Comparison of ENCODE assay signal across 8 cellular contexts in the genomic region with DNA sequence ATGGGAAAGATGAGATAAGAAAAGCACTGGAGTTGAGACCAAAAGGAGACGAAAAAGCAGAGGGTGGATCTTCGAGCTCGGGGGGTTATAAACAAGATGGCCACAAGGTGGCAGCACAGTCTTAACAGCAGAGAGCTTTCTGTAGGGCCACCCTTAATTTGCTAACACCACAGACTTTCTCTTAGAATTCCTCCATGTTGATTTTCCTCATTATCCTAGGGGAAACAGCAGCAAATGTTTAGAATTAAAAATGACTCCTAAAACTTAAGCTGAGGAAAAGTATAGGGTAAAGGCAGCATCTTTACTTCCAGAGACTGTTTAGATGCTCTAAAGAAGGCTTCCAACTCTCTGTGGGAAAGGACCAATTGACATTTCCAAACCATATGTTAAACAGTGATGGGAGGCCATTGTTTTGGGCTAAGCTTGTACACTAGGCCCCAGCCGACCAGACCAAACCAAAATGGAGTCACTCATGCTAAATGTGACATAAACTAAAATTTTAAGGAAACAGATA. TPM values are rescaled to one million over a fixed set of nuclear protein-coding genes. Genes with fewer than 3 reads are reported as not detected.
DNase-seq lines count a peak whose midpoint lies in the region; ATAC-seq and TF ChIP-seq lines count a peak whose summit lies in the region.

No MANE protein-coding gene starts in this region.

- no peak overlapping the region for H4K8ac ChIP-seq in mesendoderm (ENCODE audit: low read depth, low read length)

- H3K4me1 ChIP-seq in mesendoderm (ENCODE audit: control insufficient read depth, low read depth, low read length) = peaks cover 2% of the 10 kb centered on the region

- peak; percentile 93 for TF ChIP-seq CTCF in activated CD8-positive, alpha-beta T cell treated with anti-CD3 and anti-CD28 coated beads for 36 hours (IDR thresholded peaks at IDR 0.05)

- ATAC-seq in GM18505 (IDR thresholded peaks at IDR 0.05; ENCODE audit: unreplicated experiment) (peak; percentile 56), HG03571 (IDR thresholded peaks at IDR 0.05; ENCODE audit: unreplicated experiment) (peak; percentile 63)
- no peak for ATAC-seq in activated CD8-positive, alpha-beta T cell treated with anti-CD3 and anti-CD28 coated beads for 36 hours
- ATAC-seq in effector memory CD8-positive, alpha-beta T cell (replicated peaks) = peak; percentile 85

- no peaks in the 10 kb centered on the region for H3K36me3 ChIP-seq in mesendoderm (ENCODE audit: control insufficient read depth, insufficient read depth, low read length)

- H2BK5ac ChIP-seq in mesendoderm (ENCODE audit: low read length) = no peak overlapping the region

- no peak overlapping the region for H2AK5ac ChIP-seq in mesendoderm (ENCODE audit: low read length)

- no peak overlapping the region for H3K23ac ChIP-seq in mesendoderm (ENCODE audit: low read length)

- H4K5ac ChIP-seq in mesendoderm (ENCODE audit: low read length) = no peak overlapping the region

- no peak overlapping the region for H3K4ac ChIP-seq in mesendoderm (ENCODE audit: low read depth, low read length)

- H3K18ac ChIP-seq in mesendoderm (ENCODE audit: low read length) = no peak overlapping the region

- no CpG with 5 or more reads among the region's 4 CpGs for WGBS in mesendoderm (ENCODE audit: extremely low coverage, insufficient coverage, low lambda C conversion rate)

- H3K4me2 ChIP-seq in mesendoderm (ENCODE audit: low read length) = no peak overlapping the region

- H3K27me3 Mint-ChIP-seq in activated CD8-positive, alpha-beta T cell treated with anti-CD3 and anti-CD28 coated beads for 36 hours = no peaks in the 10 kb centered on the region
- peaks cover 3 to 11% of the 10 kb centered on the region in 2 donors for H3K27me3 Mint-ChIP-seq in effector memory CD8-positive, alpha-beta T cell

- no peaks in the 10 kb centered on the region for H3K79me1 ChIP-seq in mesendoderm (ENCODE audit: low read length)

- no peak overlapping the region for H2BK120ac ChIP-seq in mesendoderm (ENCODE audit: low read depth, low read length)

- no peak overlapping the region for H3K56ac ChIP-seq in mesendoderm (ENCODE audit: low read length)

- CTCF ChIA-PET in activated CD8-positive, alpha-beta T cell treated with anti-CD3 and anti-CD28 coated beads for 36 hours (lab: Charles Lee) = interaction anchor here (0.6 to 6.2 kb wide), 47 partner anchors 10 to 397 kb away, joined by 3 to 117 read pairs (median 4); partner anchors contain the start of genes ARPC5 and RGL1

- H3K27ac ChIP-seq in mesendoderm (ENCODE audit: low read depth, low read length) = no peak overlapping the region

- intact Hi-C loops in activated CD8-positive, alpha-beta T cell treated with anti-CD3 and anti-CD28 coated beads for 36 hours (cut with micrococcal nuclease) = loop anchor here (1.0 to 10.0 kb wide), 3 partner anchors 29 to 569 kb away; no protein-coding TSS in a partner anchor

- no peak for TF ChIP-seq POLR2A in GM18505 (IDR thresholded peaks at IDR 0.05; ENCODE audit: borderline replicate concordance, extremely low read depth, insufficient read depth, insufficient read length)

- POLR2A ChIA-PET in activated CD8-positive, alpha-beta T cell treated with anti-CD3 and anti-CD28 coated beads for 36 hours (lab: Charles Lee) = no interaction called here

- no peaks in the 10 kb centered on the region for H3K9me3 Mint-ChIP-seq in activated CD8-positive, alpha-beta T cell treated with anti-CD3 and anti-CD28 coated beads for 36 hours
- no peaks in the 10 kb centered on the region for H3K9me3 Mint-ChIP-seq in effector memory CD8-positive, alpha-beta T cell

- H2BK15ac ChIP-seq in mesendoderm (replicated peaks; ENCODE audit: low read depth) = no peak overlapping the region

- no peaks in the 10 kb centered on the region for H3K36me3 Mint-ChIP-seq in activated CD8-positive, alpha-beta T cell treated with anti-CD3 and anti-CD28 coated beads for 36 hours (ENCODE audit: low read depth)
- no peaks in the 10 kb centered on the region for H3K36me3 Mint-ChIP-seq in effector memory CD8-positive, alpha-beta T cell (ENCODE audit: insufficient read depth)

- no peak overlapping the region for H3K4me3 ChIP-seq in mesendoderm (ENCODE audit: low read length)

- no peak overlapping the region for H3K4me3 Mint-ChIP-seq in activated CD8-positive, alpha-beta T cell treated with anti-CD3 and anti-CD28 coated beads for 36 hours
- H3K4me3 Mint-ChIP-seq in effector memory CD8-positive, alpha-beta T cell = no peak overlapping the region

- no peak overlapping the region for H3K27ac Mint-ChIP-seq in activated CD8-positive, alpha-beta T cell treated with anti-CD3 and anti-CD28 coated beads for 36 hours
- H3K27ac Mint-ChIP-seq in effector memory CD8-positive, alpha-beta T cell = no peak overlapping the region

- no peak overlapping the region for H3K9ac ChIP-seq in mesendoderm (ENCODE audit: low read length)

- H3K27me3 ChIP-seq in mesendoderm (ENCODE audit: insufficient read depth, low read length, poor library complexity) = no peaks in the 10 kb centered on the region

- peak; percentile 90 for DNase-seq in A172 (ENCODE audit: low spot score)
- DNase-seq in NCI-H82 (lab: John Stamatoyannopoulos, UW) = peak; percentile 94
- peak; percentile 87 for DNase-seq in activated CD8-positive, alpha-beta T cell treated with anti-CD3 and anti-CD28 coated beads for 36 hours
- DNase-seq in effector memory CD8-positive, alpha-beta T cell = peak; percentile 65 to 73 (median 65)
- peak; percentile 93 for DNase-seq in mesendoderm
- peak; percentile 52 to 63 for DNase-seq in stimulated activated CD8-positive, alpha-beta memory T cell treated with anti-CD3 and anti-CD28 coated beads, Interleukin-2, amount 100 ng/mL, for 48 hours (ENCODE audit: low read depth in 2 of 2)

- peaks cover 30% of the 10 kb centered on the region for H3K4me1 Mint-ChIP-seq in activated CD8-positive, alpha-beta T cell treated with anti-CD3 and anti-CD28 coated beads for 36 hours (ENCODE audit: low read depth)
- peaks cover 5 to 12% of the 10 kb centered on the region in 2 donors for H3K4me1 Mint-ChIP-seq in effector memory CD8-positive, alpha-beta T cell (ENCODE audit: low read depth in 2 of 2)

- no peaks in the 10 kb centered on the region for H3K79me2 ChIP-seq in mesendoderm (ENCODE audit: control insufficient read depth, insufficient read depth, low read length)

RNA-seq across cellular contexts. Expression of gene APOBEC4, which starts 2.5 kb away (rescaled TPM):
- total RNA-seq in A172 (2014; rRNA removed; shearing (Covaris generic)) = not detected in 2 replicates
- total RNA-seq in activated CD8-positive, alpha-beta T cell treated with anti-CD3 and anti-CD28 coated beads for 36 hours = not detected
- not detected for polyA plus RNA-seq in mesendoderm (2013, experiment 1 of 2)
- polyA plus RNA-seq in mesendoderm (2013, experiment 2 of 2) = not detected

RNA-seq across cellular contexts. Expression of gene ARPC5, which starts 20.0 kb away (rescaled TPM):
- 334 and 446 TPM in 2 replicates for total RNA-seq in A172 (2014; rRNA removed; shearing (Covaris generic))
- total RNA-seq in activated CD8-positive, alpha-beta T cell treated with anti-CD3 and anti-CD28 coated beads for 36 hours = 100 to 1,000 TPM; 128 to 134 TPM
- polyA plus RNA-seq in mesendoderm (2013, experiment 1 of 2) = 77.8 TPM
- 77.2 TPM for polyA plus RNA-seq in mesendoderm (2013, experiment 2 of 2)
